ENCODE assay signal across 14 cellular contexts in the genomic region with DNA sequence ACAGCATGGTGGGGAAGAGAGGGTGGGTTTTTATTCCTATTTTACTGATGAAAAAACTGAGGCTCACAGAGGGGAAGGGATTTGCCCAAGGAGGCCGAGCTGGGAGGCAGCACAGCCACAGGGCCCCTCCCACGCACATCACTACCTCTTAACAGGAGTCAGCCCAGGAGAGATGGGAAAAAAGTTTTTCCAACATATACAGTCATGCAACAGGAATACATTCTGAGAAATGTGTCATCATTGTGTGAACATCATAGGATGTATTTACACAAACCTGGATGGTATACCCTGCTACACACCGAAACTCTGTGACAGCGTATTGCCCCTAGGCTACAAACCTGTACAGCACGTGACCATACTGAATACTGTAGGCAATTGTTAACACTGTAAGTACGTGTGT. TPM values are rescaled to one million over a fixed set of nuclear protein-coding genes. Genes with fewer than 3 reads are reported as not detected.
DNase-seq lines count a peak whose midpoint lies in the region; ATAC-seq lines count a peak whose summit lies in the region.
"Had no signal": no experiment of that assay in that cellular context is flagged by ENCODE, and none has a peak within 500 bp of the region (broad histone marks: within the 10 kb centered on the region; RNA-seq: fewer than 3 reads in every experiment).

No MANE protein-coding gene starts in this region.

- H3K27ac ChIP-seq in epithelial cell of prostate = peak overlapping the region; percentile 49
- H3K27ac ChIP-seq in temporal lobe (ENCODE audit: low read depth, low read length) = peak overlapping the region; percentile 99
- H3K27ac ChIP-seq: thyroid gland had no signal

- no peaks in the 10 kb centered on the region for H3K9me3 Mint-ChIP-seq in activated T-cell treated with anti-CD3 and anti-CD28 coated beads, Interleukin-2, amount 50 U/mL, for 72 hours
- no peaks in the 10 kb centered on the region for H3K9me3 Mint-ChIP-seq in activated T-cell treated with anti-CD3 and anti-CD28 coated beads, Interleukin-2, amount 50 U/mL, for 4 hours
- H3K9me3 Mint-ChIP-seq in T-cell = peaks cover 0 to 4% (median 0%) of the 10 kb centered on the region in 3 donors
- H3K9me3 Mint-ChIP-seq: memory B cell had no signal

- peaks cover 48 to 78% of the 10 kb centered on the region in 2 donors for H3K36me3 Mint-ChIP-seq in activated T-cell treated with anti-CD3 and anti-CD28 coated beads, Interleukin-2, amount 50 U/mL, for 72 hours (ENCODE audit: insufficient read depth in 2 of 2)
- peaks cover 75% of the 10 kb centered on the region for H3K36me3 Mint-ChIP-seq in activated T-cell treated with anti-CD3 and anti-CD28 coated beads, Interleukin-2, amount 50 U/mL, for 4 hours (ENCODE audit: insufficient read depth)
- peaks cover 79% of the 10 kb centered on the region for H3K36me3 Mint-ChIP-seq in T-cell

- POLR2A ChIA-PET in T-cell (lab: Charles Lee) = interaction anchor here (0.9 to 1.2 kb wide), 2 partner anchors 17 to 25 kb away, joined by 4 to 6 read pairs; no protein-coding TSS in a partner anchor

- H3K4me3 Mint-ChIP-seq in activated T-cell treated with anti-CD3 and anti-CD28 coated beads, Interleukin-2, amount 50 U/mL, for 72 hours = peak overlapping the region in 1 of 2 donors; percentile 30
- no peak overlapping the region for H3K4me3 Mint-ChIP-seq in activated T-cell treated with anti-CD3 and anti-CD28 coated beads, Interleukin-2, amount 50 U/mL, for 4 hours
- H3K4me3 Mint-ChIP-seq in T-cell = no peak overlapping the region
- H3K4me3 Mint-ChIP-seq: memory B cell had no signal

- H3K27me3 Mint-ChIP-seq in activated T-cell treated with anti-CD3 and anti-CD28 coated beads, Interleukin-2, amount 50 U/mL, for 72 hours (ENCODE audit: low read depth) = no peaks in the 10 kb centered on the region
- no peaks in the 10 kb centered on the region for H3K27me3 Mint-ChIP-seq in activated T-cell treated with anti-CD3 and anti-CD28 coated beads, Interleukin-2, amount 50 U/mL, for 4 hours (ENCODE audit: low read depth)
- no peaks in the 10 kb centered on the region for H3K27me3 Mint-ChIP-seq in T-cell
- H3K27me3 Mint-ChIP-seq: memory B cell had no signal

- CTCF ChIA-PET in T-cell (lab: Charles Lee) = interaction anchor here in 1 of 2 donors (2.6 kb wide), 1 partner anchor 16 kb away, joined by 11 read pairs; no protein-coding TSS in a partner anchor

- peaks cover 95% of the 10 kb centered on the region for H3K4me1 Mint-ChIP-seq in activated T-cell treated with anti-CD3 and anti-CD28 coated beads, Interleukin-2, amount 50 U/mL, for 72 hours (ENCODE audit: low read depth)
- peaks cover 87% of the 10 kb centered on the region for H3K4me1 Mint-ChIP-seq in activated T-cell treated with anti-CD3 and anti-CD28 coated beads, Interleukin-2, amount 50 U/mL, for 4 hours (ENCODE audit: low read depth)
- H3K4me1 Mint-ChIP-seq in T-cell = peaks cover 84 to 90% (median 90%) of the 10 kb centered on the region in 3 donors

- no peak for DNase-seq in activated T-cell treated with anti-CD3 and anti-CD28 coated beads, Interleukin-2, amount 50 U/mL, for 72 hours
- no peak for DNase-seq in activated T-cell treated with anti-CD3 and anti-CD28 coated beads, Interleukin-2, amount 50 U/mL, for 4 hours
- no peak for DNase-seq in T-cell
- DNase-seq in epithelial cell of prostate (ENCODE audit: low read depth, low spot score) = peak; percentile 90
- DNase-seq in activated CD4-positive, CD25-positive, alpha-beta regulatory T cell treated with anti-CD3 and anti-CD28 coated beads, Interleukin-2, amount 50 U/mL, for 72 hours = no peak
- DNase-seq in NCI-H2196 treated with DMSO at 0.1 percent for 48 hours (lab: John Stamatoyannopoulos, UW; ENCODE audit: unreplicated experiment) = no peak
- DNase-seq: activated CD8-positive, alpha-beta memory T cell treated with anti-CD3 and anti-CD28 coated beads for 24 hours; dermis blood vessel endothelial cell; NCI-H1092; NCI-H446; thyroid gland had no signal

- ATAC-seq in activated T-cell treated with anti-CD3 and anti-CD28 coated beads, Interleukin-2, amount 50 U/mL, for 72 hours (replicated peaks in 1 of 2) = no peak
- ATAC-seq in activated T-cell treated with anti-CD3 and anti-CD28 coated beads, Interleukin-2, amount 50 U/mL, for 4 hours = no peak
- ATAC-seq in T-cell (replicated peaks in 1 of 4) = no peak
- no peak for ATAC-seq in HG02571 (IDR thresholded peaks at IDR 0.05; ENCODE audit: unreplicated experiment)

- H3K27ac Mint-ChIP-seq in activated T-cell treated with anti-CD3 and anti-CD28 coated beads, Interleukin-2, amount 50 U/mL, for 72 hours = peak overlapping the region; percentile 92
- H3K27ac Mint-ChIP-seq in T-cell = peak overlapping the region; percentile 74 to 78
- H3K27ac Mint-ChIP-seq: memory B cell had no signal

RNA-seq across cellular contexts. Expression of a gene that starts 11.6 kb away (rescaled TPM):
- total RNA-seq in activated T-cell treated with anti-CD3 and anti-CD28 coated beads, Interleukin-2, amount 50 U/mL, for 72 hours = 100 to 1,000 TPM in 1 of 2 donors, 10 to 100 TPM in 1; 91.6 to 101 TPM
- 100 to 1,000 TPM; 256 to 343 (median 265) TPM for total RNA-seq in activated T-cell treated with anti-CD3 and anti-CD28 coated beads, Interleukin-2, amount 50 U/mL, for 4 hours
- total RNA-seq in T-cell (100 to 1,000 TPM in 3 of 5 donors, 10 to 100 TPM in 2; 67.6 to 170 (median 157) TPM), temporal lobe (2.0 TPM)

RNA-seq across cellular contexts. Expression of a gene that starts 38.0 kb away (rescaled TPM):
- total RNA-seq in activated T-cell treated with anti-CD3 and anti-CD28 coated beads, Interleukin-2, amount 50 U/mL, for 72 hours = 100 to 1,000 TPM; 166 to 222 TPM
- total RNA-seq in activated T-cell treated with anti-CD3 and anti-CD28 coated beads, Interleukin-2, amount 50 U/mL, for 4 hours = 10 to 100 TPM; 59.2 to 75.1 (median 64.8) TPM
- total RNA-seq in T-cell = 100 to 1,000 TPM in 4 of 5 donors, 10 to 100 TPM in 1; 92.8 to 184 (median 166) TPM
- total RNA-seq in temporal lobe = 3.9 TPM

Comparison
In these comparisons a context has a peak if more than half of its experiments do, and no peak if none do; other contexts are left out.
1. RNA of a gene that starts 11.6 kb away (total RNA-seq): 256 to 343 TPM in activated T-cell treated with anti-CD3 and anti-CD28 coated beads, Interleukin-2, amount 50 U/mL, for 4 hours, 67.6 to 170 TPM in T-cell and 91.6 to 101 TPM in activated T-cell treated with anti-CD3 and anti-CD28 coated beads, Interleukin-2, amount 50 U/mL, for 72 hours; 2.0 TPM in temporal lobe (single experiment); every median in the first group is over 10 times any median in the second.
2. RNA of a gene that starts 38.0 kb away (total RNA-seq): 166 to 222 TPM in activated T-cell treated with anti-CD3 and anti-CD28 coated beads, Interleukin-2, amount 50 U/mL, for 72 hours, 92.8 to 184 TPM in T-cell and 59.2 to 75.1 TPM in activated T-cell treated with anti-CD3 and anti-CD28 coated beads, Interleukin-2, amount 50 U/mL, for 4 hours; 3.9 TPM in temporal lobe (single experiment); every median in the first group is over 10 times any median in the second.